ENCODE assay signal across 9 cellular contexts in the genomic region with DNA sequence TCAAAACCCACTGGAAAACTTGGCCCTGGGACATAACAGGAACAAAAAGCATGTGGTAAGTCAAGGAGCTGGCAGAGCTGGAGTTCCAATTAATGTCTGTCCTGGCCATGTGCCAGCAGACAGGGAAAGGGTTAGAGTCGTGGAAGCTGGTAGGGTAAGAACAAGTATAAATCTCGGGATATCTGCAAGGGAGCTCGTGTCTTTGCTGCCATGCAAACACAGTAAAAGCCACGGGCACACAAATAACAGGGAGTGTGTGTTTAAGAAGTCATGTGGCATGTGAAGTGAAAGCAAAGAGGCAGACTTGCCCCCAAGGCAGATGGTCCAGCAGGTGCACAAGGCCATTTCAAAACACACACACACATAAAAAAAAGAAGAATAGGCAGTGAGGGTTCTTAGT. TPM values are rescaled to one million over a fixed set of nuclear protein-coding genes. Genes with fewer than 3 reads are reported as not detected.
DNase-seq lines count a peak whose midpoint lies in the region; ATAC-seq and TF ChIP-seq lines count a peak whose summit lies in the region.
"Had no signal": no experiment of that assay in that cellular context is flagged by ENCODE, and none has a peak within 500 bp of the region (broad histone marks: within the 10 kb centered on the region; RNA-seq: fewer than 3 reads in every experiment).

No MANE protein-coding gene starts in this region.

- no peaks in the 10 kb centered on the region for H3K79me2 ChIP-seq in PC-9 (ENCODE audit: low read depth)

- no peaks in the 10 kb centered on the region for H4K20me1 ChIP-seq in PC-9 (ENCODE audit: insufficient read depth)

- DNase-seq in G401 (ENCODE audit: low spot score): peak; percentile 32
- no peak for DNase-seq in PC-9
- peak; percentile 25 for DNase-seq in medulla oblongata (ENCODE audit: extremely low spot score)
- DNase-seq in GM19240 (ENCODE audit: insufficient read length, low spot score): no peak
- DNase-seq in activated CD4-positive, alpha-beta T cell treated with anti-CD3 and anti-CD28 coated beads, Interleukin-2, amount 50 U/mL, for 1 hour: no peak
- no peak for DNase-seq in dedifferentiated amniotic fluid mesenchymal stem cell (ENCODE audit: extremely low spot score)
- DNase-seq: naive B cell had no signal

- CTCF ChIA-PET in PC-9 (lab: Charles Lee): interaction anchor here (1.2 kb wide), 1 partner anchor 99 kb away, joined by 3 read pairs; no protein-coding TSS in a partner anchor

- H3K27ac ChIP-seq in KOPT-K1 (ENCODE audit: low read depth, low read length, poor library complexity, severe bottlenecking): peak overlapping the region; percentile 68
- H3K27ac ChIP-seq in PC-9: peak overlapping the region; percentile 88

- peak overlapping the region; percentile 75 for H3K4me2 ChIP-seq in PC-9

- no peak for TF ChIP-seq CTCF in PC-9 (conservative IDR thresholded peaks at IDR 0.05)

- in situ Hi-C loops in G401 (cut with HindIII; ENCODE audit: low sequenced_read_pairs): no loop called here

- no peak for ATAC-seq in HG03439 (IDR thresholded peaks at IDR 0.05; ENCODE audit: unreplicated experiment)

- H3K9me3 ChIP-seq in KOPT-K1 (ENCODE audit: insufficient read depth, low read length, poor library complexity, severe bottlenecking): peaks cover under 1% of the 10 kb centered on the region
- no peaks in the 10 kb centered on the region for H3K9me3 ChIP-seq in PC-9 (ENCODE audit: insufficient read depth, low read depth)

- H3K9me2 ChIP-seq in PC-9 (ENCODE audit: insufficient read depth): no peaks in the 10 kb centered on the region

- H2AFZ ChIP-seq in PC-9: peak overlapping the region; percentile 63; the same call in 1 of the 2 replicates

- intact Hi-C loops in PC-9 (cut with micrococcal nuclease; ENCODE audit: unreplicated experiment): loop anchor here (2.0 to 5.0 kb wide), 2 partner anchors 14 to 34 kb away; partner anchors contain the start of gene ARHGAP12

- H3K36me3 ChIP-seq in KOPT-K1 (ENCODE audit: insufficient read depth, low read length) (no peaks in the 10 kb centered on the region), PC-9 (ENCODE audit: low read depth) (no peaks in the 10 kb centered on the region)

- no TSS peak for BruUV-seq in PC-9 (replicated peaks; lab: Mats Ljungman, UMichigan)

- H3F3A ChIP-seq in PC-9 (ENCODE audit: insufficient read depth, low read depth): peaks cover 41% of the 10 kb centered on the region

- peaks cover 67% of the 10 kb centered on the region for H3K4me1 ChIP-seq in PC-9 (replicated peaks; ENCODE audit: insufficient read depth)

- H3K4me3 ChIP-seq in PC-9: peak overlapping the region; percentile 19; the same call in 1 of the 2 replicates

- POLR2A ChIA-PET in PC-9 (lab: Charles Lee; ENCODE audit: unreplicated experiment): interaction anchor here (0.5 to 0.7 kb wide), 3 partner anchors 93 to 483 kb away, joined by 5 to 7 read pairs (median 6); no protein-coding TSS in a partner anchor

- no peaks in the 10 kb centered on the region for H3K27me3 ChIP-seq in PC-9 (ENCODE audit: insufficient read depth, low read depth)

RNA-seq across cellular contexts. Expression of gene ARHGAP12, which starts 32.6 kb away (rescaled TPM):
- 21.6 and 40.5 TPM in 2 replicates for total RNA-seq in G401 (2014; rRNA removed; shearing (Covaris generic))
- 34.3 and 51.9 TPM in 2 replicates for total RNA-seq in PC-9 (2021)

Comparison
In these comparisons a context has a peak if more than half of its experiments do, and no peak if none do; other contexts are left out.
1. DNase-seq: peak in G401 (single experiment) and medulla oblongata (single experiment); none in PC-9 (0 of 2), GM19240 (single experiment), activated CD4-positive, alpha-beta T cell treated with anti-CD3 and anti-CD28 coated beads, Interleukin-2, amount 50 U/mL, for 1 hour (single experiment) and dedifferentiated amniotic fluid mesenchymal stem cell (single experiment).